Comparison of ENCODE assay signal across 8 cellular contexts in genomic region chr1:161209790-161210409, GRCh38.
DNase-seq lines count a peak whose midpoint lies in the region; ATAC-seq and TF ChIP-seq lines count a peak whose summit lies in the region.

No MANE protein-coding gene starts in this region.

- DNase-seq in DMS153 (lab: John Stamatoyannopoulos, UW) (peak; percentile 59), NCI-H2227 (lab: John Stamatoyannopoulos, UW; ENCODE audit: unreplicated experiment) (peak; percentile 87), cardiac fibroblast (ENCODE audit: low read depth in 2 of 2) (peak; percentile 81 to 82)
- peak; percentile 45 for DNase-seq in activated CD4-positive, CD25-positive, alpha-beta regulatory T cell treated with anti-CD3 and anti-CD28 coated beads, Interleukin-2, amount 50 U/mL, for 16 hours (ENCODE audit: low read depth, low spot score)
- peak; percentile 69 for DNase-seq in stimulated activated CD4-positive, alpha-beta T cell treated with anti-CD3 and anti-CD28 coated beads, Interleukin-4, amount 100 ng/mL, for 1 hour

- ATAC-seq in HG02763 (IDR thresholded peaks at IDR 0.05; ENCODE audit: unreplicated experiment) (peak; percentile 54), GM19328 (IDR thresholded peaks at IDR 0.05; ENCODE audit: unreplicated experiment) (no peak)

- no peaks in the 10 kb centered on the region for H3K27me3 ChIP-seq in layer of hippocampus (ENCODE audit: control insufficient read depth, insufficient read depth, low read length)

- H3K4me3 ChIP-seq in cardiac fibroblast (replicated peaks in 1 of 2; ENCODE audit: low read depth in 2 of 2, low read length in 2 of 2): no peak overlapping the region

- peak; percentile 96 for TF ChIP-seq CTCF in cardiac fibroblast (IDR thresholded peaks at IDR 0.05; ENCODE audit: low read depth, low read length)

- H3K27ac ChIP-seq in layer of hippocampus (ENCODE audit: low read depth, low read length): peak overlapping the region; percentile 21
